ENCODE assay signal across 1 cellular context in the genomic region with DNA sequence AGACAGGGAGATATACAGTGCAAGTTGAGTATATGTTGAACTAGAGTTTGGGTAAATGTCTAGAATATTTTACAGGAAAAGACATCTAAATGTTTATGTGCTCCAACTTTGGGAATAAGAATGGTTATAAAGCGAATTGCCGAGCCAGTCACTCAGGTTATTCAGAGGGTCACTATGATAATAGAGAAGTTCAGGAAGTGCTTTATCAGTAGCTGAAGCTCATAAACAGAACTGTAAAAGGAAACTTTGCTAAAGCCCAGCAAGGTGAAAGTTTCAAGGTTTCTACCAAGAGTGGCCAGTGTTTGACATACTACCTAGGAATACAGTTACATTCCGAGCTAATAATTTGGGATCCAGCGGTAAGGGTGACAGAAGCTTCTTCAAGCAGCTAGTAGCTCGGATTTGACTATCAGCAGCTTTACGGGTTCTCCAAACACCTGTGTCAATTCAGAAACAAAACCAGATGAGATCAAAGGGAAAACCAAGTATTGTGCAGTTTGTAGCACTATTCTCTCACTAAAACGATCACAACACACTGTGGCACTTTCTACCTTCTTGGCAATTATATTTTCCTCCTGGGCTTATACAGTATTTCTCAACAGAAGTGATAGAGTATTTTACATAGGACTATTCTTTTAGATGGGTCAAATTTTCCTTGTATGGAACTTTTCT.
TF ChIP-seq lines count a peak whose summit lies in the region.

No MANE protein-coding gene starts in this region.

TF ChIP-seq in GM12878, 131 proteins besides CTCF, POLR2A, EP300 and RAD21 (continued from another document):
- TF ChIP-seq, protein P1, sequence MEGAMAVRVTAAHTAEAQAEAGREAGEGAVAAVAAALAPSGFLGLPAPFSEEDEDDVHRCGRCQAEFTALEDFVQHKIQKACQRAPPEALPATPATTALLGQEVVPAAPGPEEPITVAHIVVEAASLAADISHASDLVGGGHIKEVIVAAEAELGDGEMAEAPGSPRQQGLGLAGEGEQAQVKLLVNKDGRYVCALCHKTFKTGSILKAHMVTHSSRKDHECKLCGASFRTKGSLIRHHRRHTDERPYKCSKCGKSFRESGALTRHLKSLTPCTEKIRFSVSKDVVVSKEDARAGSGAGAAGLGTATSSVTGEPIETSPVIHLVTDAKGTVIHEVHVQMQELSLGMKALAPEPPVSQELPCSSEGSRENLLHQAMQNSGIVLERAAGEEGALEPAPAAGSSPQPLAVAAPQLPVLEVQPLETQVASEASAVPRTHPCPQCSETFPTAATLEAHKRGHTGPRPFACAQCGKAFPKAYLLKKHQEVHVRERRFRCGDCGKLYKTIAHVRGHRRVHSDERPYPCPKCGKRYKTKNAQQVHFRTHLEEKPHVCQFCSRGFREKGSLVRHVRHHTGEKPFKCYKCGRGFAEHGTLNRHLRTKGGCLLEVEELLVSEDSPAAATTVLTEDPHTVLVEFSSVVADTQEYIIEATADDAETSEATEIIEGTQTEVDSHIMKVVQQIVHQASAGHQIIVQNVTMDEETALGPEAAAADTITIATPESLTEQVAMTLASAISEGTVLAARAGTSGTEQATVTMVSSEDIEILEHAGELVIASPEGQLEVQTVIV (IDR thresholded peaks at IDR 0.05; ENCODE audit: borderline replicate concordance, partially characterized antibody) = no peak
- TF ChIP-seq TCF3 (IDR thresholded peaks at IDR 0.05; ENCODE audit: borderline replicate concordance, insufficient read depth, low read depth, low read length) (no peak), KLF5 (IDR thresholded peaks at IDR 0.05; ENCODE audit: partially characterized antibody) (no peak), SP1 (IDR thresholded peaks at IDR 0.05; ENCODE audit: low read depth, low read length) (no peak), BMI1 (IDR thresholded peaks at IDR 0.05; ENCODE audit: borderline replicate concordance) (no peak), MEF2A (IDR thresholded peaks at IDR 0.05; ENCODE audit: insufficient read depth, low read depth, low read length) (no peak), CREM (IDR thresholded peaks at IDR 0.05; ENCODE audit: low read depth) (no peak), POU2F2 (IDR thresholded peaks at IDR 0.05; ENCODE audit: borderline replicate concordance, low read depth, low read length) (no peak)
